ENCODE assay signal across 26 cellular contexts in the genomic region with DNA sequence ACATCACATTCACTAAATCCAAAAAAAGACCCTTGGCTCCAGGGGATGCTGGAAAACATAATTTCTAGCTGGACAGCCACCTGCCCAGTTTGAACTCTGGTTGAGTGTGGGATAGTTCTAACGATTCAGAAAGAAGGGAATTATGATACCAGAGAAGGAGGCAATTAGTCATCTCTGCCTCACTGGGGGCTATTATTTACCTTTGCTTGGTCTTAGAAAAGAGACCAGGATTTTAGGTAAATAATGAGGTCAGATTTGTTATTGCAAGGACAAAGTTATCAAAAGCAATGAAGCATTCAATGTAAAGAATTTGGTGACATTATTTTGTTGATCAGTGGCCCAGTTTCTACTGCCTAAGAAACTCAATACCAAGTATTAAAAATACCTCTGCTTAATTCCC.
"Had no signal": no experiment of that assay in that cellular context is flagged by ENCODE, and none has a peak within 500 bp of the region (broad histone marks: within the 10 kb centered on the region; RNA-seq: fewer than 3 reads in every experiment).

No MANE protein-coding gene starts in this region.

- ATAC-seq: stimulated activated effector memory CD8-positive, alpha-beta T cell treated with anti-CD3 and anti-CD28 coated beads, Interleukin-12 subunit alpha, Interleukin-12 subunit beta, amount 100 ng/mL, for 72 hours; stimulated activated memory B cell treated with anti-CD40 and anti-IgM and Interleukin-4, amounts not matched to agents 10 μg/mL and 1 μg/mL and 100 μg/mL, for 72 hours; stimulated activated naive B cell treated with anti-CD40 and anti-IgM and Interleukin-4, amounts not matched to agents 10 μg/mL and 1 μg/mL and 100 μg/mL, for 72 hours; stimulated activated naive CD8-positive, alpha-beta T cell treated with anti-CD3 and anti-CD28 coated beads, Interleukin-15, amount 100 ng/mL, for 72 hours; stimulated activated naive CD8-positive, alpha-beta T cell treated with anti-CD3 and anti-CD28 coated beads, Interleukin-15, Interleukin-2, amounts not matched to agents 100 U/mL and 50 U/mL, for 24 hours; upper lobe of right lung had no signal

- H3K4me1 ChIP-seq: stomach, suprapubic skin, testis, thyroid gland, tibial artery, tibial nerve, upper lobe of left lung, upper lobe of right lung, uterus, vagina had no signal

- H3K9me3 ChIP-seq: suprapubic skin, testis, thoracic aorta, thyroid gland, tibial artery, tibial nerve, transverse colon, upper lobe of left lung, upper lobe of right lung, uterus, vagina had no signal

- H3K27me3 ChIP-seq: stomach, suprapubic skin, testis, thyroid gland, tibial artery, tibial nerve, transverse colon, upper lobe of left lung, upper lobe of right lung, uterus, vagina had no signal

- DNase-seq: stimulated activated CD4-positive, alpha-beta T cell treated with anti-CD3 and anti-CD28 coated beads, Interleukin-2, amount 100 ng/mL, for 48 hours; stimulated activated CD4-positive, alpha-beta T cell treated with anti-CD3 and anti-CD28 coated beads, Interleukin-4, amount 100 ng/mL, for 1 hour; stimulated activated CD4-positive, alpha-beta T cell treated with anti-CD3 and anti-CD28 coated beads, Interleukin-4, amount 100 ng/mL, for 24 hours; stimulated activated CD4-positive, alpha-beta T cell treated with anti-CD3 and anti-CD28 coated beads, Interleukin-4, amount 100 ng/mL, for 4 hours; stimulated activated CD8-positive, alpha-beta memory T cell treated with anti-CD3 and anti-CD28 coated beads, Interleukin-4, amount 100 ng/mL, for 48 hours; stimulated activated naive B cell treated with anti-CD40 and anti-IgM and Interleukin-4, amounts not matched to agents 10 μg/mL and 1 μg/mL and 100 μg/mL, for 72 hours; stimulated activated naive CD4-positive, alpha-beta T cell; stimulated activated naive CD4-positive, alpha-beta T cell treated with Interleukin-2 at 50 U/mL for 16 hours; stimulated activated naive CD8-positive, alpha-beta T cell treated with anti-CD3 and anti-CD28 coated beads, Interleukin-15, amount 100 ng/mL, for 72 hours; stimulated activated naive CD8-positive, alpha-beta T cell treated with anti-CD3 and anti-CD28 coated beads, Interleukin-15, Interleukin-2, amounts not matched to agents 100 U/mL and 50 U/mL, for 24 hours; stomach; substantia nigra; testis; thyroid gland; tibial artery; transverse colon; trophoblast cell; upper lobe of left lung; upper lobe of right lung; uterus had no signal

- H3K36me3 ChIP-seq: stomach, suprapubic skin, thoracic aorta, thyroid gland, tibial artery, tibial nerve, transverse colon, upper lobe of left lung, upper lobe of right lung, uterus, vagina had no signal

- H3K27ac ChIP-seq: stomach, suprapubic skin, testis, thoracic aorta, thyroid gland, tibial artery, tibial nerve, transverse colon, upper lobe of left lung, upper lobe of right lung, uterus, vagina had no signal

- H3K4me3 ChIP-seq: stomach, suprapubic skin, testis, thoracic aorta, thyroid gland, tibial artery, tibial nerve, transverse colon, upper lobe of left lung, upper lobe of right lung, uterus, vagina had no signal
